In genomic region chr3:151283907-151284461, GRCh38 we compare ENCODE assay signal across 9 cellular contexts. TPM values are rescaled to one million over a fixed set of nuclear protein-coding genes. Genes with fewer than 3 reads are reported as not detected.
DNase-seq lines count a peak whose midpoint lies in the region; ATAC-seq, FAIRE-seq and TF ChIP-seq lines count a peak whose summit lies in the region.
"Had no signal": no experiment of that assay in that cellular context is flagged by ENCODE, and none has a peak within 500 bp of the region (broad histone marks: within the 10 kb centered on the region; RNA-seq: fewer than 3 reads in every experiment).

No MANE protein-coding gene starts in this region.

- DNase-seq in AG08396 (ENCODE audit: low spot score) (peak; percentile 7), astrocyte (ENCODE audit: low read depth) (peak; percentile 86), left lung (no peak), mesenteric fat pad (ENCODE audit: low spot score) (no peak), tibial nerve (ENCODE audit: low spot score in 2 of 2) (no peak)

- TF ChIP-seq CTCF in KMS-11 (conservative IDR thresholded peaks at IDR 0.05; ENCODE audit: low read depth, low read length) (no peak), astrocyte (IDR thresholded peaks at IDR 0.05; ENCODE audit: insufficient read depth, low read depth, low read length) (no peak), left lung (IDR thresholded peaks at IDR 0.05) (no peak), tibial nerve (IDR thresholded peaks at IDR 0.05) (no peak)

- H3K9me3 Mint-ChIP-seq in astrocyte (ENCODE audit: unreplicated experiment), result no peaks in the 10 kb centered on the region

- peak overlapping the region; percentile 14; the same call in 1 of the 2 replicates for H3K27ac ChIP-seq in KMS-11
- peak overlapping the region; percentile 37 for H3K27ac ChIP-seq in astrocyte (ENCODE audit: low read depth, low read length)
- no peak overlapping the region for H3K27ac ChIP-seq in left lung
- H3K27ac ChIP-seq in tibial nerve, result peak overlapping the region in 2 of 4 donors; percentile 29 to 43

- TF ChIP-seq POLR2A in tibial nerve (IDR thresholded peaks at IDR 0.05), result no peak

- peaks cover 37% of the 10 kb centered on the region for H3K4me1 ChIP-seq in KMS-11 (ENCODE audit: low read depth, poor library complexity, severe bottlenecking)
- H3K4me1 ChIP-seq in astrocyte (ENCODE audit: insufficient read depth, low read length), result peaks cover 12% of the 10 kb centered on the region
- peaks cover 0 to 9% of the 10 kb centered on the region in 2 donors for H3K4me1 ChIP-seq in left lung
- H3K4me1 ChIP-seq in tibial nerve, result peaks cover 0 to 22% (median 0%) of the 10 kb centered on the region in 4 donors

- peak overlapping the region; percentile 55 for H3K27ac Mint-ChIP-seq in astrocyte (ENCODE audit: unreplicated experiment)

- no peak overlapping the region for H3K9ac ChIP-seq in KMS-11
- peak overlapping the region; percentile 23 for H3K9ac ChIP-seq in astrocyte (ENCODE audit: low read length)

- TF ChIP-seq EP300 in tibial nerve (IDR thresholded peaks at IDR 0.05), result no peak

- no peak overlapping the region for H3K4me3 ChIP-seq in KMS-11 (IDR thresholded peaks at IDR 0.05; ENCODE audit: insufficient read depth, low read depth, low read length)
- no peak overlapping the region for H3K4me3 ChIP-seq in astrocyte (ENCODE audit: insufficient read depth, low read depth, low read length)
- H3K4me3 ChIP-seq in left lung, result no peak overlapping the region
- no peak overlapping the region for H3K4me3 ChIP-seq in tibial nerve

- H2AFZ ChIP-seq in KMS-11 (ENCODE audit: low read depth) (no peak overlapping the region), astrocyte (ENCODE audit: low read depth, low read length) (no peak overlapping the region)

- ATAC-seq in left lung (peak; percentile 68), GM18858 (IDR thresholded peaks at IDR 0.05; ENCODE audit: unreplicated experiment) (no peak), HG03196 (IDR thresholded peaks at IDR 0.05; ENCODE audit: unreplicated experiment) (no peak)

- H3K27me3 ChIP-seq in KMS-11 (ENCODE audit: insufficient read depth, low read depth) (no peaks in the 10 kb centered on the region), astrocyte (ENCODE audit: insufficient read depth, low read length) (no peaks in the 10 kb centered on the region), left lung (no peaks in the 10 kb centered on the region), tibial nerve (no peaks in the 10 kb centered on the region)

- 42 to 44% methylated on average over 5 of the region's 5 CpGs for WGBS in tibial nerve, 2 donors

- H3K9me3 ChIP-seq in astrocyte (ENCODE audit: insufficient read depth, low read depth, low read length) (no peaks in the 10 kb centered on the region), left lung (no peaks in the 10 kb centered on the region), tibial nerve (no peaks in the 10 kb centered on the region)

- H3K36me3 Mint-ChIP-seq in astrocyte (ENCODE audit: low read depth, unreplicated experiment), result no peaks in the 10 kb centered on the region

- H3K4me3 Mint-ChIP-seq in astrocyte (ENCODE audit: unreplicated experiment), result no peak overlapping the region

- H3K4me1 Mint-ChIP-seq in astrocyte (ENCODE audit: low read depth, unreplicated experiment), result peaks cover 11% of the 10 kb centered on the region

- H3K4me2 ChIP-seq in KMS-11 (peak overlapping the region; percentile 52), astrocyte (ENCODE audit: low read length) (peak overlapping the region; percentile 9)

- FAIRE-seq in astrocyte (lab: Jason Lieb, UNC), result no peak
- FAIRE-seq: G401.6 had no signal

- no peaks in the 10 kb centered on the region for H3K79me2 ChIP-seq in KMS-11 (ENCODE audit: insufficient read depth, low read depth)
- H3K79me2 ChIP-seq in astrocyte (ENCODE audit: insufficient read depth, low read length), result no peaks in the 10 kb centered on the region

- H3K36me3 ChIP-seq in KMS-11 (ENCODE audit: insufficient read depth), result no peaks in the 10 kb centered on the region
- no peaks in the 10 kb centered on the region for H3K36me3 ChIP-seq in astrocyte (ENCODE audit: insufficient read depth, low read length)
- no peaks in the 10 kb centered on the region for H3K36me3 ChIP-seq in left lung
- no peaks in the 10 kb centered on the region for H3K36me3 ChIP-seq in tibial nerve

- no peaks in the 10 kb centered on the region for H3K27me3 Mint-ChIP-seq in astrocyte (ENCODE audit: low read depth, unreplicated experiment)

- H4K20me1 ChIP-seq in KMS-11 (ENCODE audit: insufficient read depth) (no peaks in the 10 kb centered on the region), astrocyte (ENCODE audit: insufficient read depth, low read length) (no peaks in the 10 kb centered on the region)

- intact Hi-C loops in left lung (cut with DNase I), result loop anchor here in 1 of 2 donors (2.0 to 5.0 kb wide), 2 partner anchors 57 to 117 kb away; no protein-coding TSS in a partner anchor

RNA-seq across cellular contexts. Expression of gene P2RY14, which starts 5.6 kb away (rescaled TPM):
- 0.11 TPM in 1 of 2 replicates, not detected in the other for total RNA-seq in astrocyte
- total RNA-seq in left lung, result 1 to 10 TPM; 2.4 to 3.6 TPM
- total RNA-seq in mesenteric fat pad, result 1.4 TPM
- 1 to 10 TPM; 4.2 to 9.4 (median 6.3) TPM for total RNA-seq in tibial nerve

RNA-seq across cellular contexts. Expression of gene GPR87, which starts 32.6 kb away (rescaled TPM):
- 12.1 and 15.5 TPM in 2 replicates for total RNA-seq in astrocyte
- under 1 TPM; 0.52 to 0.85 TPM for total RNA-seq in left lung
- total RNA-seq in mesenteric fat pad, result not detected
- total RNA-seq in tibial nerve, result not detected

RNA-seq across cellular contexts. Expression of gene P2RY13, which starts 45.4 kb away (rescaled TPM):
- total RNA-seq in astrocyte (not detected in 2 replicates), left lung (10 to 100 TPM in 1 of 2 donors, 1 to 10 TPM in 1; 2.2 to 16.4 TPM), mesenteric fat pad (4.7 TPM), tibial nerve (1 to 10 TPM in 2 of 4 donors, under 1 TPM in 2; 0.20 to 3.1 (median 0.78) TPM)

Comparison
In these comparisons a context has a peak if more than half of its experiments do, and no peak if none do; other contexts are left out.
1. DNase-seq: peak in AG08396 (single experiment) and astrocyte (single experiment); none in left lung (0 of 2), mesenteric fat pad (single experiment) and tibial nerve (0 of 2).
2. H3K27ac ChIP-seq: peak in KMS-11 (single experiment) and astrocyte (single experiment); none in left lung (0 of 2).